In the genomic region with DNA sequence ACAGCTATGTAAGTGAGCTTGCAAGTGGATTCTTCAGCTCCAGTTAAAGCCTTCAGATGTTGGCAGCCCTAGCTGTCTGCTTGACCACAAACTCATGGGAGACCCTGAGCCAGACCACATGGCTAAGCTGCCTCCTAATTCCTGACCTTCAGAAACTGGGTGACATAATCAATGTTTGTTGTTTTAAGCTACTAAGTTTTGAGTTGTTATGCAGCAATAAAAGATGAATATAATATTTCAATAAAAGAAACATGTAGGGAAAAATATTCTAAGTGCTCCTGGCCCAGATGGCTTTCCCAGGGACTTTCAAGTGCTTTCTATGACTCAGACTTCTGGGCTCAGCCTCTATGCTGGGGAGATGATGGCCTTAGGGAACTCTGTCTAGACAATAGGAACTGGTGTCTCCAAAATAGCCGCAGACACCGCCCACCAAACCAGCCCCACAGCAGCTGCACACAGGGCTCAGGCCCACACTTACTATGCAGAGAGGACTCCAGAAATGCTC, we compare ENCODE assay signal across 9 cellular contexts. TPM values are rescaled to one million over a fixed set of nuclear protein-coding genes. Genes with fewer than 3 reads are reported as not detected.
DNase-seq lines count a peak whose midpoint lies in the region; ATAC-seq, FAIRE-seq and TF ChIP-seq lines count a peak whose summit lies in the region.
"Had no signal": no experiment of that assay in that cellular context is flagged by ENCODE, and none has a peak within 500 bp of the region (broad histone marks: within the 10 kb centered on the region; RNA-seq: fewer than 3 reads in every experiment).

No MANE protein-coding gene starts in this region.

- no peak overlapping the region for H3K4me3 Mint-ChIP-seq in glutamatergic neuron (ENCODE audit: unreplicated experiment)

- no peak overlapping the region for H3K27ac Mint-ChIP-seq in glutamatergic neuron (ENCODE audit: unreplicated experiment)

- H3K27me3 ChIP-seq in SJSA1 (replicated peaks), result no peaks in the 10 kb centered on the region
- H3K27me3 ChIP-seq in pancreas, result no peaks in the 10 kb centered on the region
- H3K27me3 ChIP-seq: colonic mucosa had no signal

- TF ChIP-seq CTCF in pancreas (IDR thresholded peaks at IDR 0.05) (no peak), glutamatergic neuron (IDR thresholded peaks at IDR 0.05; ENCODE audit: partially characterized antibody, unreplicated experiment) (no peak), D721Med (IDR thresholded peaks at IDR 0.05; ENCODE audit: insufficient read depth, missing control alignments) (no peak)

- ATAC-seq in pancreas (peak in 3 of 4 donors; percentile 52 to 84 (median 77)), HG02973 (IDR thresholded peaks at IDR 0.05; ENCODE audit: unreplicated experiment) (no peak)

- H3K9me3 Mint-ChIP-seq in glutamatergic neuron (ENCODE audit: unreplicated experiment), result peaks cover 17% of the 10 kb centered on the region

- no peaks in the 10 kb centered on the region for H3K27me3 Mint-ChIP-seq in glutamatergic neuron (ENCODE audit: unreplicated experiment)

- DNase-seq in Daoy (ENCODE audit: low read depth) (peak; percentile 96), SJSA1 (ENCODE audit: low read depth in 1 of 2, low spot score in 2 of 2) (peak; percentile 78 to 80), fibroblast of the conjunctiva (ENCODE audit: low read depth) (peak; percentile 85), pancreas (peak in 1 of 6 donors; percentile 41), glutamatergic neuron (no peak), D721Med (ENCODE audit: insufficient read length, low spot score) (no peak)
- DNase-seq in stimulated activated CD4-positive, alpha-beta T cell treated with anti-CD3 and anti-CD28 coated beads, Interleukin-12 subunit alpha, Interleukin-12 subunit beta, amount 100 ng/mL, for 4 hours, result no peak
- DNase-seq: colonic mucosa had no signal

- FAIRE-seq in pancreas (lab: Jason Lieb, UNC), result no peak
- FAIRE-seq in D721Med (lab: Jason Lieb, UNC), result no peak

- 89 to 93% methylated on average over 2 of the region's 2 CpGs for WGBS in pancreas, 2 donors

- H3K9me3 ChIP-seq in SJSA1 (replicated peaks) (peaks cover 25% of the 10 kb centered on the region), pancreas (no peaks in the 10 kb centered on the region)

- H3K36me3 ChIP-seq in SJSA1 (no peaks in the 10 kb centered on the region), pancreas (no peaks in the 10 kb centered on the region)
- H3K36me3 ChIP-seq: colonic mucosa had no signal

- peaks cover 10% of the 10 kb centered on the region for H3K4me1 Mint-ChIP-seq in glutamatergic neuron (ENCODE audit: low read depth, unreplicated experiment)

- H3K4me1 ChIP-seq in SJSA1 (replicated peaks), result peaks cover 7% of the 10 kb centered on the region
- H3K4me1 ChIP-seq in pancreas, result no peaks in the 10 kb centered on the region
- H3K4me1 ChIP-seq: colonic mucosa had no signal

- H3K36me3 Mint-ChIP-seq in glutamatergic neuron (ENCODE audit: unreplicated experiment), result peaks cover 29% of the 10 kb centered on the region

- H3K27ac ChIP-seq in SJSA1 (no peak overlapping the region), pancreas (no peak overlapping the region)
- H3K27ac ChIP-seq: colonic mucosa had no signal

- intact Hi-C loops in pancreas (cut with DNase I), result no loop called here

- H3K4me3 ChIP-seq in SJSA1 (no peak overlapping the region), pancreas (no peak overlapping the region)
- H3K4me3 ChIP-seq: colonic mucosa had no signal

RNA-seq across cellular contexts. Expression of gene AZIN2, which starts 20.3 kb away (rescaled TPM):
- 2.4 and 8.9 TPM in 2 replicates for total RNA-seq in Daoy (2014; rRNA removed; shearing (Covaris generic))
- total RNA-seq in SJSA1 (2014; rRNA removed; shearing (Covaris generic)), result 3.0 and 9.7 TPM in 2 replicates
- 1 to 10 TPM; 1.2 to 3.8 (median 2.1) TPM for total RNA-seq in pancreas
- polyA plus RNA-seq in pancreas, result 1 to 10 TPM; 2.4 to 5.0 TPM
- 7.0 TPM for total RNA-seq in glutamatergic neuron (ENCODE audit: unreplicated experiment)

RNA-seq across cellular contexts. Expression of gene AK2, which starts 23.9 kb away (rescaled TPM):
- 339 and 582 TPM in 2 replicates for total RNA-seq in Daoy (2014; rRNA removed; shearing (Covaris generic))
- 230 and 391 TPM in 2 replicates for total RNA-seq in SJSA1 (2014; rRNA removed; shearing (Covaris generic))
- 10 to 100 TPM; 42.6 to 78.7 (median 61.4) TPM for total RNA-seq in pancreas
- polyA plus RNA-seq in pancreas, result 10 to 100 TPM; 40.5 to 64.4 TPM
- total RNA-seq in glutamatergic neuron (ENCODE audit: unreplicated experiment), result 52.7 TPM

Comparison
In these comparisons a context has a peak if more than half of its experiments do, and no peak if none do; other contexts are left out.
1. DNase-seq: peak in Daoy (single experiment), SJSA1 (2 of 2) and fibroblast of the conjunctiva (single experiment); none in glutamatergic neuron (single experiment), stimulated activated CD4-positive, alpha-beta T cell treated with anti-CD3 and anti-CD28 coated beads, Interleukin-12 subunit alpha, Interleukin-12 subunit beta, amount 100 ng/mL, for 4 hours (single experiment) and D721Med (single experiment).